ENCODE assay signal across 10 cellular contexts in the genomic region with DNA sequence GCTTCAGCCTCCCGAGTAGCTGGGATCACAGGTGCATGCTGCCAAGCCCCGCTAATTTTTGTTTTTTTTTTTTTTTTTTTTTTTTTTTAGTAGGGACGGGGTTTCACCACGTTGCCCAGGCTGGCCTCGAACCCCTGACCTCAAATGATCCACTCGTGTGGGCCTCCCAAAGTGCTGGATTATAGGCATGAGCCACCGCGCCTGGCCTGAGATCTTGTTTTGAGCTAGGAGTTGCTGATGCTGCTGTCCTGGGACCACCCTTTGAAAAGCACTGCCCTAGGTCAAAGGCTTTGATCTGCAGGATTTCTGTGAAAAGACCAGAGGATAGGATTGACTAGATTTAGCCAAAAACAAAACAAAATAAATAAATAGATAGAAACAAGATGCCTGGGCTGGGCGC. TPM values are rescaled to one million over a fixed set of nuclear protein-coding genes. Genes with fewer than 3 reads are reported as not detected.
DNase-seq lines count a peak whose midpoint lies in the region; ATAC-seq and TF ChIP-seq lines count a peak whose summit lies in the region.
"Had no signal": no experiment of that assay in that cellular context is flagged by ENCODE, and none has a peak within 500 bp of the region (broad histone marks: within the 10 kb centered on the region; RNA-seq: fewer than 3 reads in every experiment).

No MANE protein-coding gene starts in this region.

- H3K9me3 ChIP-seq in breast epithelium (no peaks in the 10 kb centered on the region), PC-3 (ENCODE audit: low read length) (no peaks in the 10 kb centered on the region), lower lobe of right lung (no peaks in the 10 kb centered on the region), thyroid gland (no peaks in the 10 kb centered on the region)
- H3K9me3 ChIP-seq: neutrophil had no signal

- H3K27me3 ChIP-seq in breast epithelium (no peaks in the 10 kb centered on the region), PC-3 (ENCODE audit: low read length) (no peaks in the 10 kb centered on the region), lower lobe of right lung (ENCODE audit: low read depth) (no peaks in the 10 kb centered on the region), thyroid gland (no peaks in the 10 kb centered on the region)
- H3K27me3 ChIP-seq: neutrophil had no signal

- H3K4me1 Mint-ChIP-seq in MCF 10A (ENCODE audit: insufficient read depth, unreplicated experiment), result peaks cover 16% of the 10 kb centered on the region

- peaks cover 13% of the 10 kb centered on the region for H3K79me2 ChIP-seq in PC-3 (ENCODE audit: low read length)

- no peak overlapping the region for H3K4me3 Mint-ChIP-seq in MCF 10A (ENCODE audit: unreplicated experiment)

- CTCF ChIA-PET in MCF 10A (lab: Yijun Ruan, JAX) (interaction anchor here (0.7 kb wide), 1 partner anchor 114 kb away, joined by 4 read pairs; no protein-coding TSS in a partner anchor), PC-3 (lab: Charles Lee) (interaction anchor here (0.6 kb wide), 2 partner anchors 63 to 366 kb away, joined by 3 to 8 read pairs; no protein-coding TSS in a partner anchor)

- H2AFZ ChIP-seq in PC-3 (ENCODE audit: low read length), result peak overlapping the region; percentile 90

- TF ChIP-seq CTCF in breast epithelium (IDR thresholded peaks at IDR 0.05), result no peak
- no peak for TF ChIP-seq CTCF in MCF 10A (IDR thresholded peaks at IDR 0.05; ENCODE audit: unreplicated experiment)
- no peak for TF ChIP-seq CTCF in PC-3 (conservative IDR thresholded peaks at IDR 0.05; ENCODE audit: low read depth, low read length)
- TF ChIP-seq CTCF in lower lobe of right lung (IDR thresholded peaks at IDR 0.05), result no peak
- TF ChIP-seq CTCF in thyroid gland (IDR thresholded peaks at IDR 0.05), result no peak

- no peaks in the 10 kb centered on the region for H3F3A ChIP-seq in PC-3 (ENCODE audit: low read length, unreplicated experiment)

- H4K20me1 ChIP-seq in PC-3 (ENCODE audit: low read length), result no peaks in the 10 kb centered on the region

- peaks cover 14% of the 10 kb centered on the region for H3K27me3 Mint-ChIP-seq in MCF 10A (ENCODE audit: insufficient read depth, unreplicated experiment)
- H3K27me3 Mint-ChIP-seq: brain had no signal

- BruUV-seq in MCF 10A (replicated peaks; lab: Mats Ljungman, UMichigan) (no TSS peak), PC-3 (replicated peaks; lab: Mats Ljungman, UMichigan) (no TSS peak)

- H3K9ac ChIP-seq in PC-3 (ENCODE audit: low read length), result peak overlapping the region; percentile 62; the same call in 1 of the 2 replicates

- H3K36me3 Mint-ChIP-seq in MCF 10A (ENCODE audit: insufficient read depth, unreplicated experiment), result peaks cover 6% of the 10 kb centered on the region

- POLR2A ChIA-PET in MCF 10A (lab: Yijun Ruan, JAX) (no interaction called here), PC-3 (lab: Charles Lee; ENCODE audit: unreplicated experiment) (no interaction called here)

- ATAC-seq in PC-3 (no peak), lower lobe of right lung (no peak), GM21619 (IDR thresholded peaks at IDR 0.05; ENCODE audit: unreplicated experiment) (no peak)

- H3K4me2 ChIP-seq in PC-3 (ENCODE audit: low read length), result peak overlapping the region; percentile 89

- H3K9me2 ChIP-seq in PC-3 (replicated peaks; ENCODE audit: low read length), result no peaks in the 10 kb centered on the region

- DNase-seq in breast epithelium (ENCODE audit: low spot score in 2 of 2) (no peak), MCF 10A (ENCODE audit: unreplicated experiment) (no peak), PC-3 (no peak), lower lobe of right lung (no peak), thyroid gland (no peak), HuH-7.5 (ENCODE audit: low spot score) (no peak), DMS79 treated with DMSO at 0.1 percent for 48 hours (lab: John Stamatoyannopoulos, UW) (no peak)

- H3K36me3 ChIP-seq in breast epithelium (no peaks in the 10 kb centered on the region), PC-3 (ENCODE audit: low read depth, low read length) (no peaks in the 10 kb centered on the region), lower lobe of right lung (peaks cover 1% of the 10 kb centered on the region), thyroid gland (no peaks in the 10 kb centered on the region)

- H3K27ac ChIP-seq in breast epithelium (no peak overlapping the region), PC-3 (ENCODE audit: low read length) (no peak overlapping the region), lower lobe of right lung (no peak overlapping the region), thyroid gland (peak overlapping the region in 2 of 3 donors; percentile 74 to 75)

- no peaks in the 10 kb centered on the region for H3K9me3 Mint-ChIP-seq in MCF 10A (ENCODE audit: unreplicated experiment)
- H3K9me3 Mint-ChIP-seq: brain had no signal

- no peak for TF ChIP-seq POLR2A in breast epithelium (IDR thresholded peaks at IDR 0.05)
- TF ChIP-seq POLR2A in thyroid gland (IDR thresholded peaks at IDR 0.05), result no peak

- H3K4me1 ChIP-seq in breast epithelium (peaks cover 0 to 9% of the 10 kb centered on the region in 2 donors), PC-3 (ENCODE audit: insufficient read depth, low read length) (peaks cover 11% of the 10 kb centered on the region), lower lobe of right lung (peaks cover 32% of the 10 kb centered on the region), thyroid gland (peaks cover 24 to 27% of the 10 kb centered on the region in 2 donors)

- H3K4me3 ChIP-seq in breast epithelium, result peak overlapping the region in 2 of 3 donors; percentile 74 to 85
- H3K4me3 ChIP-seq in PC-3 (ENCODE audit: low read length), result peak overlapping the region; percentile 73; the same call in 1 of the 2 replicates
- peak overlapping the region; percentile 81 for H3K4me3 ChIP-seq in lower lobe of right lung
- peak overlapping the region in 1 of 3 donors; percentile 67 for H3K4me3 ChIP-seq in thyroid gland (replicated peaks in 1 of 3)

- intact Hi-C loops in breast epithelium (cut with DNase I; ENCODE audit: low total_unique reads), result no loop called here
- intact Hi-C loops in MCF 10A (cut with micrococcal nuclease), result loop anchor here (5.0 kb wide), 1 partner anchor 366 kb away; no protein-coding TSS in a partner anchor
- intact Hi-C loops in PC-3 (cut with micrococcal nuclease), result loop anchor here (5.0 kb wide), 1 partner anchor 36 kb away; no protein-coding TSS in a partner anchor
- intact Hi-C loops in lower lobe of right lung (cut with DNase I), result loop anchor here (5.0 kb wide), 1 partner anchor 51 kb away; no protein-coding TSS in a partner anchor
- intact Hi-C loops in thyroid gland (cut with DNase I), result no loop called here

- WGBS in thyroid gland, 2 donors, result 65 to 71% methylated on average over 9 of the region's 9 CpGs

- no peak overlapping the region for H3K27ac Mint-ChIP-seq in MCF 10A (ENCODE audit: low read depth, unreplicated experiment)

RNA-seq across cellular contexts. Expression of gene SLC39A11, which starts 0.8 kb away (rescaled TPM):
- total RNA-seq in breast epithelium (10 to 100 TPM; 31.8 to 54.6 (median 47.0) TPM), MCF 10A (2022) (15.8 and 16.1 TPM in 2 replicates), PC-3 (2014; rRNA removed) (37.7 and 38.8 TPM in 2 replicates), lower lobe of right lung (39.7 TPM), thyroid gland (100 to 1,000 TPM in 2 of 4 donors, 10 to 100 TPM in 2; 55.1 to 123 (median 97.0) TPM)

Comparison
In these comparisons a context has a peak if more than half of its experiments do, and no peak if none do; other contexts are left out.
1. intact Hi-C loops: an anchor here in MCF 10A (5.0 kb wide), PC-3 (5.0 kb wide) and lower lobe of right lung (5.0 kb wide); none called in breast epithelium and thyroid gland.
2. H3K27ac ChIP-seq: peak in thyroid gland (2 of 3); none in breast epithelium (0 of 2), PC-3 (single experiment) and lower lobe of right lung (single experiment).